In genomic region chr18:66210875-66211274, GRCh38 we compare ENCODE assay signal across 6 cellular contexts.
"Had no signal": no experiment of that assay in that cellular context is flagged by ENCODE, and none has a peak within 500 bp of the region (broad histone marks: within the 10 kb centered on the region; RNA-seq: fewer than 3 reads in every experiment).

No MANE protein-coding gene starts in this region.

- ATAC-seq: HepG2 had no signal

- H3K27ac Mint-ChIP-seq: H9, IgD-negative memory B cell had no signal

- H3K4me3 Mint-ChIP-seq: H9, IgD-negative memory B cell had no signal

- H3K9ac ChIP-seq: GM23248 had no signal

- H3K4me1 Mint-ChIP-seq: H9, IgD-negative memory B cell had no signal

- H3K27ac ChIP-seq: GM23248 had no signal

- H3K27me3 Mint-ChIP-seq: IgD-negative memory B cell had no signal

- H3K9me3 Mint-ChIP-seq: H9 had no signal

- H2AFZ ChIP-seq: GM23248 had no signal

- H3K36me3 Mint-ChIP-seq: IgD-negative memory B cell had no signal

- DNase-seq: GM23248, H9, HCEC 1CT, KBM-7 had no signal

- H3K4me3 ChIP-seq: GM23248 had no signal
